In genomic region chr1:108357802-108358201, GRCh38 we compare ENCODE assay signal across 23 cellular contexts.
"Had no signal": no experiment of that assay in that cellular context is flagged by ENCODE, and none has a peak within 500 bp of the region (broad histone marks: within the 10 kb centered on the region; RNA-seq: fewer than 3 reads in every experiment).

No MANE protein-coding gene starts in this region.

- H3K27ac Mint-ChIP-seq: activated CD4-positive, alpha-beta memory T cell treated with anti-CD3 and anti-CD28 coated beads for 36 hours; activated CD4-positive, alpha-beta T cell treated with anti-CD3 and anti-CD28 coated beads, Interleukin-2, amount 10 ng/mL, durations not matched to agents 7 days and 5 days; activated naive CD4-positive, alpha-beta T cell treated with anti-CD3 and anti-CD28 coated beads, Interleukin-2, amount 50 U/mL, for 72 hours; IgD-negative memory B cell; T-helper 2 cell treated with Interferon-gamma antibody and Interleukin-4, amounts not matched to agents 5 μg/mL and 100 μg/mL, for 36 hours had no signal

- DNase-seq: activated CD4-positive, alpha-beta memory T cell treated with anti-CD3 and anti-CD28 coated beads for 36 hours; activated CD4-positive, alpha-beta T cell treated with anti-CD3 and anti-CD28 coated beads, Interleukin-2, amount 10 ng/mL, durations not matched to agents 7 days and 5 days; activated CD4-positive, CD25-positive, alpha-beta regulatory T cell; activated CD8-positive, alpha-beta memory T cell treated with anti-CD3 and anti-CD28 coated beads for 24 hours; activated effector memory CD4-positive, alpha-beta T cell treated with anti-CD3 and anti-CD28 coated beads, Interleukin-2, amount 50 U/mL, for 16 hours; activated naive CD4-positive, alpha-beta T cell treated with Interleukin-2 at 50 U/mL for 16 hours; activated T-cell treated with anti-CD3 and anti-CD28 coated beads, Interleukin-2, amount 50 U/mL, for 4 hours; amygdala; brain microvascular endothelial cell; NCI-H1048; NCI-H2029; NCI-H2107; NCI-H2171 treated with DMSO at 0.1 percent for 48 hours; NCI-H226; NCI-H510A; NCI-H526 treated with DMSO at 0.1 percent for 48 hours; RPMI8226; SW 1271 had no signal

- ATAC-seq: activated naive CD4-positive, alpha-beta T cell treated with anti-CD3 and anti-CD28 coated beads, Interleukin-2, amount 50 U/mL, for 72 hours; activated T-cell treated with anti-CD3 and anti-CD28 coated beads, Interleukin-2, amount 50 U/mL, for 4 hours; Right ventricle myocardium inferior; SK-N-SH treated with all-trans-retinoic acid at 6 μM for 48 hours had no signal

- H3K4me3 Mint-ChIP-seq: activated CD4-positive, alpha-beta memory T cell treated with anti-CD3 and anti-CD28 coated beads for 36 hours; activated CD4-positive, alpha-beta T cell treated with anti-CD3 and anti-CD28 coated beads, Interleukin-2, amount 10 ng/mL, durations not matched to agents 7 days and 5 days; activated T-cell treated with anti-CD3 and anti-CD28 coated beads, Interleukin-2, amount 50 U/mL, for 4 hours; IgD-negative memory B cell; T-helper 2 cell treated with Interferon-gamma antibody and Interleukin-4, amounts not matched to agents 5 μg/mL and 100 μg/mL, for 36 hours had no signal

- H3K4me1 Mint-ChIP-seq: activated CD4-positive, alpha-beta T cell treated with anti-CD3 and anti-CD28 coated beads, Interleukin-2, amount 10 ng/mL, durations not matched to agents 7 days and 5 days; IgD-negative memory B cell had no signal

- H3K36me3 Mint-ChIP-seq: activated CD4-positive, alpha-beta memory T cell treated with anti-CD3 and anti-CD28 coated beads for 36 hours had no signal
